In genomic region chr18:45935591-45936335, GRCh38 we compare ENCODE assay signal across 1 cellular context.
TF ChIP-seq lines count a peak whose summit lies in the region.

No MANE protein-coding gene starts in this region.

TF ChIP-seq in HepG2, 621 proteins besides CTCF, POLR2A, EP300 and RAD21:
- TF ChIP-seq MXI1 (IDR thresholded peaks at IDR 0.05; ENCODE audit: borderline replicate concordance, low read depth, low read length) (0 out of 3 replicates have a peak, but pooled peaks have one; percentile 18), MYC (CRISPR knock-in tag; IDR thresholded peaks at IDR 0.05; ENCODE audit: borderline replicate concordance) (0 out of 2 replicates have a peak, but pooled peaks have one; percentile 22), TEAD3 (CRISPR knock-in tag; optimal IDR thresholded peaks at IDR 0.05; ENCODE audit: borderline replicate concordance) (peak; percentile 59), BHLHE40 (IDR thresholded peaks at IDR 0.05; ENCODE audit: low read length) (0 out of 2 replicates have a peak, but pooled peaks have one; percentile 6), HNF4A (CRISPR knock-in tag; IDR thresholded peaks at IDR 0.05) (peak; percentile 60), ZNF44 (CRISPR knock-in tag; IDR thresholded peaks at IDR 0.05) (no peak), SALL1 (CRISPR knock-in tag; IDR thresholded peaks at IDR 0.05) (peak; percentile 38; the same call in 1 of the 2 replicates), MIER2 (CRISPR knock-in tag; IDR thresholded peaks at IDR 0.05) (no peak), ZNF317 (CRISPR knock-in tag; IDR thresholded peaks at IDR 0.05) (0 out of 2 replicates have a peak, but pooled peaks have one; percentile 62), ARNT (IDR thresholded peaks at IDR 0.05) (no peak), PAXIP1 (CRISPR knock-in tag; conservative IDR thresholded peaks at IDR 0.05) (peak; percentile 40; the same call in 1 of the 2 replicates)
